ENCODE assay signal across 16 cellular contexts in genomic region chr5:66633754-66634153, GRCh38.
DNase-seq lines count a peak whose midpoint lies in the region; ATAC-seq lines count a peak whose summit lies in the region.
"Had no signal": no experiment of that assay in that cellular context is flagged by ENCODE, and none has a peak within 500 bp of the region (broad histone marks: within the 10 kb centered on the region; RNA-seq: fewer than 3 reads in every experiment).

No MANE protein-coding gene starts in this region.

- DNase-seq in DMS53 treated with DMSO at 0.1 percent for 48 hours (lab: John Stamatoyannopoulos, UW; ENCODE audit: unreplicated experiment) (peak; percentile 86), NCI-H1092 (lab: John Stamatoyannopoulos, UW) (peak; percentile 40), NCI-H510A (lab: John Stamatoyannopoulos, UW) (peak; percentile 7), iPS-NIHi11 (ENCODE audit: low spot score) (peak; percentile 29), cortex of kidney (lab: John Stamatoyannopoulos, UW) (no peak), retina (no peak)
- DNase-seq: activated CD4-positive, alpha-beta T cell treated with anti-CD3 and anti-CD28 coated beads for 4 hours; activated gamma-delta T cell treated with Interleukin-2 at 50 U/mL for 16 hours; AML-193; Calu3; effector memory CD8-positive, alpha-beta T cell; mammary epithelial cell; naive thymus-derived CD4-positive, alpha-beta T cell; spleen; testis had no signal

- ATAC-seq in GM21528 (IDR thresholded peaks at IDR 0.05; ENCODE audit: low FRiP score, unreplicated experiment): no peak
- ATAC-seq: effector memory CD8-positive, alpha-beta T cell; naive thymus-derived CD4-positive, alpha-beta T cell had no signal

Comparison
In these comparisons a context has a peak if more than half of its experiments do, and no peak if none do; other contexts are left out.
1. DNase-seq: peak in DMS53 treated with DMSO at 0.1 percent for 48 hours (single experiment), NCI-H1092 (single experiment), NCI-H510A (single experiment) and iPS-NIHi11 (single experiment); none in cortex of kidney (single experiment) and retina (single experiment).